ENCODE assay signal across 7 cellular contexts in genomic region chr3:142578309-142579223, GRCh38. TPM values are rescaled to one million over a fixed set of nuclear protein-coding genes. Genes with fewer than 3 reads are reported as not detected.
DNase-seq lines count a peak whose midpoint lies in the region; ATAC-seq, FAIRE-seq and TF ChIP-seq lines count a peak whose summit lies in the region.

ATR (minus strand) TSS chr3:142578733; CDS start chr3:142578704, 29 bp downstream.

- TF ChIP-seq CTCF in body of pancreas (IDR thresholded peaks at IDR 0.05) (peak in 2 of 7 experiments; percentile 6 to 36), gastrocnemius medialis (IDR thresholded peaks at IDR 0.05 in 4 of 5, conservative IDR thresholded peaks at IDR 0.05 in 1 of 5) (peak in 2 of 5 experiments; percentile 14 to 19)

- FAIRE-seq in TTC549 (lab: Jason Lieb, UNC) = peak; percentile 45

- H3K27ac ChIP-seq in body of pancreas (peak within 1 kb of the TSS; percentile 71 to 96 (median 94)), gastrocnemius medialis (peak within 1 kb of the TSS; percentile 86 to 91 (median 88))

- DNase-seq in NCI-H2107 treated with DMSO at 0.1 percent for 48 hours (lab: John Stamatoyannopoulos, UW; ENCODE audit: unreplicated experiment) (peak; percentile 90), body of pancreas (peak; percentile 97 to 98 (median 98)), iPS DF 19.7 (ENCODE audit: low read depth, low spot score) (peak; percentile 82), gastrocnemius medialis (peak; percentile 95 to 96)

- H3K27me3 ChIP-seq in body of pancreas = no peaks in the 10 kb centered on the region
- no peaks in the 10 kb centered on the region for H3K27me3 ChIP-seq in gastrocnemius medialis

- ATAC-seq in GM18520 (IDR thresholded peaks at IDR 0.05; ENCODE audit: unreplicated experiment) (peak; percentile 89), HG03064 (IDR thresholded peaks at IDR 0.05; ENCODE audit: low read depth, unreplicated experiment) (peak; percentile 94), body of pancreas (peak; percentile 99), gastrocnemius medialis (peak; percentile 98 to 99)

- no peaks in the 10 kb centered on the region for H3K9me3 ChIP-seq in body of pancreas
- no peaks in the 10 kb centered on the region for H3K9me3 ChIP-seq in gastrocnemius medialis

- H3K4me1 ChIP-seq in body of pancreas (peaks cover 22% of the 10 kb centered on the region), gastrocnemius medialis (peaks cover 14 to 19% of the 10 kb centered on the region in 2 donors)

- TF ChIP-seq POLR2A in body of pancreas (IDR thresholded peaks at IDR 0.05) (peak; percentile 70 to 97 (median 96)), gastrocnemius medialis (IDR thresholded peaks at IDR 0.05) (peak; percentile 45 to 70)

- in situ Hi-C loops in gastrocnemius medialis (cut with MboI; ENCODE audit: low sequenced_read_pairs in 4 of 4) = loop anchor here in 1 of 4 donors (25.0 kb wide), 1 partner anchor 409 kb away; no protein-coding TSS in a partner anchor

- H3K4me3 ChIP-seq in body of pancreas (peak within 1 kb of the TSS; percentile 84 to 94), gastrocnemius medialis (peak within 1 kb of the TSS; percentile 76 to 98 (median 86))

- H3K36me3 ChIP-seq in body of pancreas (replicated peaks in 1 of 2; ENCODE audit: insufficient read depth in 1 of 2, low read depth in 2 of 2) (no peaks in the 10 kb centered on the region), gastrocnemius medialis (no peaks in the 10 kb centered on the region)

- intact Hi-C loops in body of pancreas (cut with DNase I) = no loop called here
- intact Hi-C loops in gastrocnemius medialis (cut with DNase I; ENCODE audit: low total_unique reads) = loop anchor here (1.0 to 5.0 kb wide), 4 partner anchors 18 to 424 kb away; partner anchors contain the start of genes PLS1, TRPC1, U2SURP and XRN1

- whole genome bisulfite sequencing in body of pancreas, 2 donors = 0% methylated on average over 30 to 65 of the region's 65 CpGs

RNA-seq across cellular contexts. Expression of gene ATR, which starts in this region (rescaled TPM):
- total RNA-seq in body of pancreas = 10 to 100 TPM; 18.2 to 18.8 TPM
- total RNA-seq in gastrocnemius medialis = 10 to 100 TPM in 2 of 4 donors, 1 to 10 TPM in 2; 8.9 to 21.9 (median 10.0) TPM

Comparison
In these comparisons a context has a peak if more than half of its experiments do, and no peak if none do; other contexts are left out.
1. Peak in every context shown above with its lines: DNase-seq, ATAC-seq, H3K4me3 ChIP-seq and H3K27ac ChIP-seq.